In genomic region chr13:29817604-29818378, GRCh38 we compare ENCODE assay signal across 8 cellular contexts. TPM values are rescaled to one million over a fixed set of nuclear protein-coding genes. Genes with fewer than 3 reads are reported as not detected.
A peak's percentile ranks its signal among the peaks of the same experiment; 100 is the strongest.
DNase-seq lines count a peak whose midpoint lies in the region; ATAC-seq and TF ChIP-seq lines count a peak whose summit lies in the region.

No MANE protein-coding gene starts in this region.

- peak overlapping the region; percentile 19 for H3K27ac Mint-ChIP-seq in CD8-positive, alpha-beta T cell

- intact Hi-C loops in CD8-positive, alpha-beta T cell (cut with DNase I, micrococcal nuclease) = loop anchor here in 1 of 2 experiments (5.0 kb wide), 1 partner anchor 40 kb away; no protein-coding TSS in a partner anchor
- intact Hi-C loops in tibial artery (cut with DNase I; ENCODE audit: low total_unique reads) = no loop called here

- no peak overlapping the region for H3K4me3 ChIP-seq in CD8-positive, alpha-beta T cell (ENCODE audit: low read depth, low read length)
- no peak overlapping the region; the same call in 1 of the 2 replicates for H3K4me3 ChIP-seq in WERI-Rb-1 (ENCODE audit: low read depth, low read length)
- H3K4me3 ChIP-seq in tibial artery = no peak overlapping the region

- H3K27ac ChIP-seq in CD8-positive, alpha-beta T cell (ENCODE audit: low read depth, low read length) = no peak overlapping the region
- H3K27ac ChIP-seq in WERI-Rb-1 (peak overlapping the region; percentile 68), tibial artery (no peak overlapping the region)

- no peaks in the 10 kb centered on the region for H3K36me3 ChIP-seq in CD8-positive, alpha-beta T cell (ENCODE audit: insufficient read depth, low read length)
- no peaks in the 10 kb centered on the region for H3K36me3 ChIP-seq in WERI-Rb-1
- no peaks in the 10 kb centered on the region for H3K36me3 ChIP-seq in tibial artery

- no peak for TF ChIP-seq CTCF in CD8-positive, alpha-beta T cell (IDR thresholded peaks at IDR 0.05)
- TF ChIP-seq CTCF in WERI-Rb-1 (IDR thresholded peaks at IDR 0.05; ENCODE audit: low read depth, low read length) = no peak
- no peak for TF ChIP-seq CTCF in tibial artery (IDR thresholded peaks at IDR 0.05)

- H3K9me3 Mint-ChIP-seq in CD8-positive, alpha-beta T cell = no peaks in the 10 kb centered on the region

- CTCF ChIA-PET in CD8-positive, alpha-beta T cell (lab: Charles Lee) = interaction anchor here (1.6 kb wide), 1 partner anchor 297 kb away, joined by 7 read pairs; no protein-coding TSS in a partner anchor

- no peak for ATAC-seq in CD8-positive, alpha-beta T cell
- peak; percentile 94 for ATAC-seq in GM19397 (IDR thresholded peaks at IDR 0.05; ENCODE audit: unreplicated experiment)
- ATAC-seq in HG03280 (IDR thresholded peaks at IDR 0.05; ENCODE audit: unreplicated experiment) = peak; percentile 88

- peaks cover 13% of the 10 kb centered on the region for H3K4me1 ChIP-seq in CD8-positive, alpha-beta T cell (ENCODE audit: insufficient read depth, low read length)
- peaks cover 0 to 44% (median 4%) of the 10 kb centered on the region in 4 donors for H3K4me1 ChIP-seq in tibial artery

- peaks cover 5% of the 10 kb centered on the region for H3K36me3 Mint-ChIP-seq in CD8-positive, alpha-beta T cell

- peak overlapping the region; percentile 26 for H3K4me3 Mint-ChIP-seq in CD8-positive, alpha-beta T cell

- no peaks in the 10 kb centered on the region for H3K27me3 Mint-ChIP-seq in CD8-positive, alpha-beta T cell (ENCODE audit: low read depth)

- no peaks in the 10 kb centered on the region for H3K9me3 ChIP-seq in CD8-positive, alpha-beta T cell (ENCODE audit: low read length)
- no peaks in the 10 kb centered on the region for H3K9me3 ChIP-seq in WERI-Rb-1 (ENCODE audit: severe bottlenecking)
- no peaks in the 10 kb centered on the region for H3K9me3 ChIP-seq in tibial artery

- POLR2A ChIA-PET in CD8-positive, alpha-beta T cell (lab: Charles Lee) = no interaction called here

- H3K4me1 Mint-ChIP-seq in CD8-positive, alpha-beta T cell (ENCODE audit: low read depth) = peaks cover 66% of the 10 kb centered on the region

- no peaks in the 10 kb centered on the region for H3K27me3 ChIP-seq in CD8-positive, alpha-beta T cell (ENCODE audit: insufficient read depth, low read length)
- H3K27me3 ChIP-seq in WERI-Rb-1 (ENCODE audit: insufficient read depth, low read depth, severe bottlenecking) = no peaks in the 10 kb centered on the region
- H3K27me3 ChIP-seq in tibial artery = no peaks in the 10 kb centered on the region

- no peak for DNase-seq in CD8-positive, alpha-beta T cell
- DNase-seq in WERI-Rb-1 = peak; percentile 28
- peak; percentile 19 for DNase-seq in retina
- DNase-seq in NCI-H1436 (lab: John Stamatoyannopoulos, UW) = no peak
- DNase-seq in stimulated activated CD4-positive, alpha-beta T cell treated with anti-CD3 and anti-CD28 coated beads, Interleukin-1b, Interleukin-23, amount 100 ng/mL, for 48 hours = no peak
- no peak for DNase-seq in tibial artery

RNA-seq across cellular contexts. Expression of gene UBL3, which starts 32.6 kb away (rescaled TPM):
- 10 to 100 TPM; 40.0 to 43.1 TPM for total RNA-seq in CD8-positive, alpha-beta T cell

Comparison
In these comparisons a context has a peak if more than half of its experiments do, and no peak if none do; other contexts are left out.
1. DNase-seq: peak in WERI-Rb-1 (single experiment) and retina (single experiment); none in CD8-positive, alpha-beta T cell (0 of 7), NCI-H1436 (single experiment), stimulated activated CD4-positive, alpha-beta T cell treated with anti-CD3 and anti-CD28 coated beads, Interleukin-1b, Interleukin-23, amount 100 ng/mL, for 48 hours (single experiment) and tibial artery (0 of 2).